Comparison of ENCODE assay signal across 9 cellular contexts in genomic region chr4:54657194-54657555, GRCh38. TPM values are rescaled to one million over a fixed set of nuclear protein-coding genes. Genes with fewer than 3 reads are reported as not detected.
DNase-seq lines count a peak whose midpoint lies in the region; ATAC-seq and TF ChIP-seq lines count a peak whose summit lies in the region.
"Had no signal": no experiment of that assay in that cellular context is flagged by ENCODE, and none has a peak within 500 bp of the region (broad histone marks: within the 10 kb centered on the region; RNA-seq: fewer than 3 reads in every experiment).

No MANE protein-coding gene starts in this region.

- H3K36me3 ChIP-seq in thyroid gland: no peaks in the 10 kb centered on the region

- DNase-seq in activated CD4-positive, alpha-beta T cell treated with anti-CD3 and anti-CD28 coated beads, Interleukin-2, amount 10 ng/mL, durations not matched to agents 24 days and 14 days: no peak
- DNase-seq in activated CD4-positive, alpha-beta T cell treated with anti-CD3 and anti-CD28 coated beads for 4 hours: no peak
- DNase-seq in activated CD8-positive, alpha-beta T cell treated with anti-CD3 and anti-CD28 coated beads for 36 hours: no peak
- DNase-seq in lower leg skin (ENCODE audit: low spot score in 2 of 2) (no peak), thyroid gland (peak in 1 of 2 donors; percentile 20), H4 (ENCODE audit: low spot score) (no peak), head of caudate nucleus (no peak)
- DNase-seq: activated CD4-positive, CD25-positive, alpha-beta regulatory T cell treated with anti-CD3 and anti-CD28 coated beads, Interleukin-2, amount 50 U/mL, for 72 hours had no signal

- no peak for TF ChIP-seq POLR2A in lower leg skin (IDR thresholded peaks at IDR 0.05)
- no peak for TF ChIP-seq POLR2A in thyroid gland (IDR thresholded peaks at IDR 0.05)

- H3K4me1 Mint-ChIP-seq in activated CD4-positive, alpha-beta T cell treated with anti-CD3 and anti-CD28 coated beads, Interleukin-2, amount 10 ng/mL, durations not matched to agents 24 days and 14 days: peaks cover 13% of the 10 kb centered on the region
- peaks cover 14% of the 10 kb centered on the region for H3K4me1 Mint-ChIP-seq in activated CD8-positive, alpha-beta T cell treated with anti-CD3 and anti-CD28 coated beads for 36 hours (ENCODE audit: low read depth)

- TF ChIP-seq CTCF in activated CD8-positive, alpha-beta T cell treated with anti-CD3 and anti-CD28 coated beads for 36 hours (IDR thresholded peaks at IDR 0.05): no peak
- no peak for TF ChIP-seq CTCF in lower leg skin (IDR thresholded peaks at IDR 0.05)
- no peak for TF ChIP-seq CTCF in thyroid gland (IDR thresholded peaks at IDR 0.05)

- no peaks in the 10 kb centered on the region for H3K9me3 Mint-ChIP-seq in activated CD4-positive, alpha-beta T cell treated with anti-CD3 and anti-CD28 coated beads, Interleukin-2, amount 10 ng/mL, durations not matched to agents 24 days and 14 days
- H3K9me3 Mint-ChIP-seq in activated CD8-positive, alpha-beta T cell treated with anti-CD3 and anti-CD28 coated beads for 36 hours: no peaks in the 10 kb centered on the region

- no peak for ATAC-seq in activated CD8-positive, alpha-beta T cell treated with anti-CD3 and anti-CD28 coated beads for 36 hours
- no peak for ATAC-seq in GM21529 (IDR thresholded peaks at IDR 0.05; ENCODE audit: unreplicated experiment)

- intact Hi-C loops in activated CD4-positive, alpha-beta T cell treated with anti-CD3 and anti-CD28 coated beads, Interleukin-2, amount 10 ng/mL, durations not matched to agents 24 days and 14 days (cut with micrococcal nuclease): loop anchor here (5.0 kb wide), 3 partner anchors 280 to 425 kb away; no protein-coding TSS in a partner anchor
- intact Hi-C loops in activated CD8-positive, alpha-beta T cell treated with anti-CD3 and anti-CD28 coated beads for 36 hours (cut with micrococcal nuclease): no loop called here
- intact Hi-C loops in lower leg skin (cut with DNase I; ENCODE audit: low total_unique reads): no loop called here
- intact Hi-C loops in thyroid gland (cut with DNase I): no loop called here
- intact Hi-C loops in head of caudate nucleus (cut with DNase I): loop anchor here (10.0 kb wide), 2 partner anchors 128 to 188 kb away; no protein-coding TSS in a partner anchor

- peak overlapping the region; percentile 13 for H3K4me3 Mint-ChIP-seq in activated CD4-positive, alpha-beta T cell treated with anti-CD3 and anti-CD28 coated beads, Interleukin-2, amount 10 ng/mL, durations not matched to agents 24 days and 14 days
- peak overlapping the region; percentile 71 for H3K4me3 Mint-ChIP-seq in activated CD8-positive, alpha-beta T cell treated with anti-CD3 and anti-CD28 coated beads for 36 hours

- H3K4me1 ChIP-seq in thyroid gland: peaks cover 0 to 28% of the 10 kb centered on the region in 2 donors

- H3K27me3 ChIP-seq in thyroid gland: no peaks in the 10 kb centered on the region

- no peaks in the 10 kb centered on the region for H3K36me3 Mint-ChIP-seq in activated CD4-positive, alpha-beta T cell treated with anti-CD3 and anti-CD28 coated beads, Interleukin-2, amount 10 ng/mL, durations not matched to agents 24 days and 14 days (ENCODE audit: low read depth)
- H3K36me3 Mint-ChIP-seq in activated CD8-positive, alpha-beta T cell treated with anti-CD3 and anti-CD28 coated beads for 36 hours (ENCODE audit: low read depth): no peaks in the 10 kb centered on the region

- no peak overlapping the region for H3K27ac Mint-ChIP-seq in activated CD4-positive, alpha-beta T cell treated with anti-CD3 and anti-CD28 coated beads, Interleukin-2, amount 10 ng/mL, durations not matched to agents 24 days and 14 days
- H3K27ac Mint-ChIP-seq in activated CD8-positive, alpha-beta T cell treated with anti-CD3 and anti-CD28 coated beads for 36 hours: no peak overlapping the region

- H3K9me3 ChIP-seq in thyroid gland: no peaks in the 10 kb centered on the region

- peaks cover 68% of the 10 kb centered on the region for H3K27me3 Mint-ChIP-seq in activated CD4-positive, alpha-beta T cell treated with anti-CD3 and anti-CD28 coated beads, Interleukin-2, amount 10 ng/mL, durations not matched to agents 24 days and 14 days
- H3K27me3 Mint-ChIP-seq in activated CD8-positive, alpha-beta T cell treated with anti-CD3 and anti-CD28 coated beads for 36 hours: peaks cover 45% of the 10 kb centered on the region

- H3K4me3 ChIP-seq in lower leg skin (ENCODE audit: low read depth, poor library complexity, severe bottlenecking) (peak overlapping the region; percentile 24), thyroid gland (replicated peaks in 1 of 3) (peak overlapping the region; percentile 45 to 90 (median 62))

- WGBS in lower leg skin, 2 donors: 9 to 14% methylated on average over 20 to 24 of the region's 25 CpGs
- 11 to 18% methylated on average over 16 to 17 of the region's 25 CpGs for WGBS in thyroid gland, 2 donors

- CTCF ChIA-PET in activated CD8-positive, alpha-beta T cell treated with anti-CD3 and anti-CD28 coated beads for 36 hours (lab: Charles Lee): interaction anchor here (1.3 to 1.4 kb wide), 2 partner anchors 18 to 338 kb away, joined by 3 to 4 read pairs; no protein-coding TSS in a partner anchor

- H3K27ac ChIP-seq in thyroid gland: peak overlapping the region; percentile 60 to 85 (median 71)

- POLR2A ChIA-PET in activated CD8-positive, alpha-beta T cell treated with anti-CD3 and anti-CD28 coated beads for 36 hours (lab: Charles Lee): no interaction called here

RNA-seq across cellular contexts. Expression of gene KIT, which starts 0.6 kb away (rescaled TPM):
- total RNA-seq in activated CD4-positive, alpha-beta T cell treated with anti-CD3 and anti-CD28 coated beads, Interleukin-2, amount 10 ng/mL, durations not matched to agents 24 days and 14 days: 0.12 and 0.36 TPM in 2 replicates
- total RNA-seq in activated CD8-positive, alpha-beta T cell treated with anti-CD3 and anti-CD28 coated beads for 36 hours: under 1 TPM; 0.27 to 0.58 TPM
- total RNA-seq in lower leg skin (10 to 100 TPM; 26.1 to 54.7 (median 36.2) TPM), thyroid gland (10 to 100 TPM; 44.1 to 67.4 (median 60.9) TPM)
- 1.2 and 1.6 TPM in 2 replicates for total RNA-seq in H4 (2014; rRNA removed; shearing (Covaris generic))

Comparison
In these comparisons a context has a peak if more than half of its experiments do, and no peak if none do; other contexts are left out.
1. RNA of gene KIT, which starts 0.6 kb away (total RNA-seq): 44.1 to 67.4 TPM in thyroid gland and 26.1 to 54.7 TPM in lower leg skin; 1.2 to 1.6 TPM in H4, 0.27 to 0.58 TPM in activated CD8-positive, alpha-beta T cell treated with anti-CD3 and anti-CD28 coated beads for 36 hours and 0.12 to 0.36 TPM in activated CD4-positive, alpha-beta T cell treated with anti-CD3 and anti-CD28 coated beads, Interleukin-2, amount 10 ng/mL, durations not matched to agents 24 days and 14 days; every median in the first group is over 10 times any median in the second.
2. intact Hi-C loops: an anchor here in activated CD4-positive, alpha-beta T cell treated with anti-CD3 and anti-CD28 coated beads, Interleukin-2, amount 10 ng/mL, durations not matched to agents 24 days and 14 days (5.0 kb wide) and head of caudate nucleus (10.0 kb wide); none called in activated CD8-positive, alpha-beta T cell treated with anti-CD3 and anti-CD28 coated beads for 36 hours, lower leg skin and thyroid gland.